Comparison of ENCODE assay signal across 23 cellular contexts in the genomic region with DNA sequence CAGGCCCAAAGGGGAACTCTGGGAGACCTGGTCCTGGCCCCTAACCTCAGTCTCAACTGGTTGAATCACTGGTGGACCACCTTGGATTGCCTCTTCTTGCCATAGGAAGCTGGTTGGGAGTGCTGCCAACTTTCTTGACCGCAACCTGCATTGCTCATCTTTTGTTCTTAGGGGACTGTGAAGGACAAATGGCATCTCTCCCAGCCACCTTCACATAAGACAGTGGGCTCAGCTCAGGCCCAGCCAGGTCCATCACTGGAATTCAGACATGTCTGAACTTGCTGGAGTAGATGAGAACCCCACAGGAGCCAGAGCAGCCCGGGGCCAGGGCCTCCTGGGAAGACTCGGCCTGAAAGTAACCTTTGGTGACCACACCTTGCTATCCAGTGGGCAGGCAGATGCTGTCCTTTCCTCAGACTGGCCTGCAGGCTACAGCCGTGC. TPM values are rescaled to one million over a fixed set of nuclear protein-coding genes. Genes with fewer than 3 reads are reported as not detected.
DNase-seq lines count a peak whose midpoint lies in the region; ATAC-seq, FAIRE-seq and TF ChIP-seq lines count a peak whose summit lies in the region.
"Had no signal": no experiment of that assay in that cellular context is flagged by ENCODE, and none has a peak within 500 bp of the region (broad histone marks: within the 10 kb centered on the region; RNA-seq: fewer than 3 reads in every experiment).

No MANE protein-coding gene starts in this region.

- TF ChIP-seq CTCF in PC-3 (conservative IDR thresholded peaks at IDR 0.05; ENCODE audit: low read depth, low read length) (no peak), MCF 10A (IDR thresholded peaks at IDR 0.05; ENCODE audit: unreplicated experiment) (no peak), keratinocyte (optimal IDR thresholded peaks at IDR 0.05 in 1 of 3, IDR thresholded peaks at IDR 0.05 in 1 of 3, conservative IDR thresholded peaks at IDR 0.05 in 1 of 3; ENCODE audit: extremely low read depth in 1 of 3, insufficient read depth in 2 of 3, low read length in 3 of 3) (no peak)

- H3K27ac Mint-ChIP-seq in MCF 10A (ENCODE audit: low read depth, unreplicated experiment): peak overlapping the region; percentile 67
- H3K27ac Mint-ChIP-seq: activated T-helper 17 cell treated with anti-CD3 and anti-CD28 coated beads, Interleukin-2, amount 50 U/mL, for 72 hours; natural killer cell had no signal

- no peak overlapping the region for H3K4me3 ChIP-seq in PC-3 (ENCODE audit: low read length)
- peak overlapping the region in 1 of 3 experiments; percentile 20 for H3K4me3 ChIP-seq in keratinocyte (ENCODE audit: control insufficient read depth in 2 of 3, extremely low read depth in 1 of 3, insufficient read depth in 2 of 3, low read depth in 1 of 3, low read length in 3 of 3)
- H3K4me3 ChIP-seq: HAP-1, right atrium auricular region, uterus had no signal

- H3K27ac ChIP-seq in PC-3 (ENCODE audit: low read length): peak overlapping the region; percentile 94
- H3K27ac ChIP-seq in keratinocyte (ENCODE audit: control insufficient read depth, insufficient read depth, low read length): peak overlapping the region; percentile 80
- H3K27ac ChIP-seq: right atrium auricular region, uterus had no signal

- CTCF ChIA-PET in PC-3 (lab: Charles Lee) (no interaction called here), MCF 10A (lab: Yijun Ruan, JAX) (interaction anchor here (0.6 to 0.7 kb wide), 2 partner anchors 30 to 265 kb away, joined by 3 read pairs; no protein-coding TSS in a partner anchor)

- no peaks in the 10 kb centered on the region for H3K9me2 ChIP-seq in PC-3 (replicated peaks; ENCODE audit: low read length)

- H3K27me3 ChIP-seq in PC-3 (ENCODE audit: low read length) (no peaks in the 10 kb centered on the region), keratinocyte (ENCODE audit: control insufficient read depth, extremely low read depth, insufficient read depth, low read length) (no peaks in the 10 kb centered on the region)
- H3K27me3 ChIP-seq: right atrium auricular region, uterus had no signal

- H3K4me2 ChIP-seq in PC-3 (ENCODE audit: low read length): peak overlapping the region; percentile 56
- peak overlapping the region; percentile 82 for H3K4me2 ChIP-seq in keratinocyte (ENCODE audit: control insufficient read depth, extremely low read depth, insufficient read depth, low read depth, low read length)

- intact Hi-C loops in PC-3 (cut with micrococcal nuclease): no loop called here
- intact Hi-C loops in MCF 10A (cut with micrococcal nuclease): no loop called here

- ATAC-seq in PC-3: peak; percentile 21
- ATAC-seq in GM18858 (IDR thresholded peaks at IDR 0.05; ENCODE audit: unreplicated experiment): no peak
- no peak for ATAC-seq in GM18870 (IDR thresholded peaks at IDR 0.05; ENCODE audit: unreplicated experiment)
- no peak for ATAC-seq in GM18519 (IDR thresholded peaks at IDR 0.05; ENCODE audit: low FRiP score, unreplicated experiment)
- ATAC-seq: activated T-helper 17 cell treated with anti-CD3 and anti-CD28 coated beads, Interleukin-2, amount 50 U/mL, for 72 hours; left colon; natural killer cell had no signal

- H4K20me1 ChIP-seq in PC-3 (ENCODE audit: low read length) (no peaks in the 10 kb centered on the region), keratinocyte (ENCODE audit: control insufficient read depth, extremely low read depth, insufficient read depth, low read length) (peaks cover 8% of the 10 kb centered on the region)

- DNase-seq in EH (ENCODE audit: low read depth): peak; percentile 44
- DNase-seq in PC-3: peak; percentile 98
- DNase-seq in MCF 10A (ENCODE audit: unreplicated experiment): peak; percentile 96
- DNase-seq in keratinocyte (ENCODE audit: low read depth, low spot score): peak; percentile 99
- DNase-seq in NCI-H187 (lab: John Stamatoyannopoulos, UW): no peak
- DNase-seq: activated CD4-positive, alpha-beta T cell treated with anti-CD3 and anti-CD28 coated beads, Interleukin-2, amount 50 U/mL, for 48 hours; AML-193; aorta; DMS79; effector CD8-positive, alpha-beta T cell; left colon; natural killer cell; NCI-H1092; NCI-H524 treated with DMSO at 0.1 percent for 48 hours; stimulated activated naive CD4-positive, alpha-beta T cell; T-helper 9 cell; uterus had no signal

- H2AFZ ChIP-seq in PC-3 (ENCODE audit: low read length) (no peak overlapping the region), keratinocyte (ENCODE audit: control insufficient read depth, low read length) (no peak overlapping the region)

- H3K79me2 ChIP-seq in PC-3 (ENCODE audit: low read length) (peaks cover 88% of the 10 kb centered on the region), keratinocyte (ENCODE audit: control insufficient read depth, insufficient read depth, low read length) (peaks cover 67% of the 10 kb centered on the region)

- H3K9ac ChIP-seq in PC-3 (ENCODE audit: low read length) (peak overlapping the region; percentile 64), keratinocyte (ENCODE audit: control insufficient read depth, extremely low read depth, insufficient read depth, low read length) (peak overlapping the region; percentile 47)

- H3K9me3 Mint-ChIP-seq in MCF 10A (ENCODE audit: unreplicated experiment): no peaks in the 10 kb centered on the region
- H3K9me3 Mint-ChIP-seq: activated T-helper 17 cell treated with anti-CD3 and anti-CD28 coated beads, Interleukin-2, amount 50 U/mL, for 72 hours; natural killer cell had no signal

- peak; percentile 87 for FAIRE-seq in keratinocyte (lab: Jason Lieb, UNC)

- H3K4me3 Mint-ChIP-seq in MCF 10A (ENCODE audit: unreplicated experiment): no peak overlapping the region
- H3K4me3 Mint-ChIP-seq: activated T-helper 17 cell treated with anti-CD3 and anti-CD28 coated beads, Interleukin-2, amount 50 U/mL, for 72 hours; natural killer cell had no signal

- dilution Hi-C loops in keratinocyte (cut with MboI; ENCODE audit: extremely low pct_ligation_motif_present, low sequenced_read_pairs): no loop called here

- peaks cover 39% of the 10 kb centered on the region for H3K4me1 Mint-ChIP-seq in MCF 10A (ENCODE audit: insufficient read depth, unreplicated experiment)

- BruUV-seq in PC-3 (replicated peaks; lab: Mats Ljungman, UMichigan): no TSS peak
- no TSS peak for BruUV-seq in MCF 10A (replicated peaks; lab: Mats Ljungman, UMichigan)

- no peaks in the 10 kb centered on the region for H3K27me3 Mint-ChIP-seq in MCF 10A (ENCODE audit: insufficient read depth, unreplicated experiment)

- peaks cover 6% of the 10 kb centered on the region; the same call in 1 of the 2 replicates for H3K36me3 ChIP-seq in PC-3 (ENCODE audit: low read depth, low read length)
- peaks cover 3 to 28% of the 10 kb centered on the region in 2 experiments for H3K36me3 ChIP-seq in keratinocyte (ENCODE audit: control insufficient read depth in 2 of 2, extremely low read depth in 1 of 2, insufficient read depth in 2 of 2, low read length in 2 of 2)
- H3K36me3 ChIP-seq: HAP-1, right atrium auricular region, uterus had no signal

- no peaks in the 10 kb centered on the region for H3K9me3 ChIP-seq in PC-3 (ENCODE audit: low read length)
- no peaks in the 10 kb centered on the region for H3K9me3 ChIP-seq in keratinocyte (ENCODE audit: control insufficient read depth, low read depth, low read length)
- H3K9me3 ChIP-seq: HAP-1, right atrium auricular region, uterus had no signal

- H3K4me1 ChIP-seq in PC-3 (ENCODE audit: insufficient read depth, low read length) (peaks cover 71% of the 10 kb centered on the region), keratinocyte (ENCODE audit: control insufficient read depth, extremely low read depth, insufficient read depth, low read length) (peaks cover 53% of the 10 kb centered on the region)
- H3K4me1 ChIP-seq: uterus had no signal

- peaks cover 9% of the 10 kb centered on the region for H3K36me3 Mint-ChIP-seq in MCF 10A (ENCODE audit: insufficient read depth, unreplicated experiment)
- H3K36me3 Mint-ChIP-seq: natural killer cell had no signal

- POLR2A ChIA-PET in PC-3 (lab: Charles Lee; ENCODE audit: unreplicated experiment): no interaction called here
- POLR2A ChIA-PET in MCF 10A (lab: Yijun Ruan, JAX): interaction anchor here (5.3 kb wide), 1 partner anchor 19 kb away, joined by 51 read pairs; a partner anchor contains a TSS

- peaks cover 8% of the 10 kb centered on the region for H3K9me1 ChIP-seq in keratinocyte (ENCODE audit: control insufficient read depth, extremely low read depth, insufficient read depth, low read length)

- peaks cover 16% of the 10 kb centered on the region for H3F3A ChIP-seq in PC-3 (ENCODE audit: low read length, unreplicated experiment)

RNA-seq across cellular contexts. Expression of a gene that starts 18.8 kb away (rescaled TPM):
- total RNA-seq in PC-3 (2014; rRNA removed): 118 and 130 TPM in 2 replicates
- total RNA-seq in MCF 10A (2022): 21.7 and 26.0 TPM in 2 replicates
- polyA plus RNA-seq in keratinocyte: 43.8 to 50.0 TPM (median 47.1 TPM) in 3 replicates
- polyA plus RNA-seq in keratinocyte (2011; ENCODE audit: low read depth): 3.1 TPM
- polyA plus RNA-seq in keratinocyte (2011; cell fraction: cytosol; rRNA removed): 29.8 and 33.5 TPM in 2 replicates
- 49.0 and 54.2 TPM in 2 replicates for polyA plus RNA-seq in keratinocyte (2011; cell fraction: nucleus; rRNA removed)
- polyA plus RNA-seq in keratinocyte (2012; ENCODE audit: low replicate concordance): 12.0 and 33.5 TPM in 2 replicates
- 32.3 to 42.4 TPM (median 41.9 TPM) in 3 replicates for polyA minus RNA-seq in keratinocyte
- polyA minus RNA-seq in keratinocyte (2011; cell fraction: cytosol; rRNA and poly(A)+ RNA removed): 39.5 TPM
- 32.8 and 46.5 TPM in 2 replicates for polyA minus RNA-seq in keratinocyte (2011; cell fraction: nucleus; rRNA and poly(A)+ RNA removed)

RNA-seq across cellular contexts. Expression of a gene that starts 35.8 kb away (rescaled TPM):
- total RNA-seq in PC-3 (2014; rRNA removed) (96.1 and 97.6 TPM in 2 replicates), MCF 10A (2022) (44.1 and 63.3 TPM in 2 replicates)
- 41.9 to 47.1 TPM (median 43.4 TPM) in 3 replicates for polyA plus RNA-seq in keratinocyte
- polyA plus RNA-seq in keratinocyte (2011; ENCODE audit: low read depth): 49.8 TPM
- polyA plus RNA-seq in keratinocyte (2011; cell fraction: cytosol; rRNA removed): 34.4 and 47.7 TPM in 2 replicates
- polyA plus RNA-seq in keratinocyte (2011; cell fraction: nucleus; rRNA removed): 20.4 and 25.9 TPM in 2 replicates
- polyA plus RNA-seq in keratinocyte (2012; ENCODE audit: low replicate concordance): 21.6 and 37.5 TPM in 2 replicates
- polyA minus RNA-seq in keratinocyte: 7.3 to 20.1 TPM (median 19.1 TPM) in 3 replicates
- polyA minus RNA-seq in keratinocyte (2011; cell fraction: cytosol; rRNA and poly(A)+ RNA removed): 31.7 TPM
- polyA minus RNA-seq in keratinocyte (2011; cell fraction: nucleus; rRNA and poly(A)+ RNA removed): 1.5 and 6.3 TPM in 2 replicates

RNA-seq across cellular contexts. Expression of a gene that starts 35.9 kb away (rescaled TPM):
- total RNA-seq in PC-3 (2014; rRNA removed) (187 and 436 TPM in 2 replicates), MCF 10A (2022) (46.7 and 49.5 TPM in 2 replicates)
- polyA plus RNA-seq in keratinocyte: 7.1 to 14.3 TPM (median 8.3 TPM) in 3 replicates
- 21.4 TPM for polyA plus RNA-seq in keratinocyte (2011; ENCODE audit: low read depth)
- polyA plus RNA-seq in keratinocyte (2011; cell fraction: cytosol; rRNA removed): 10.2 and 12.3 TPM in 2 replicates
- polyA plus RNA-seq in keratinocyte (2011; cell fraction: nucleus; rRNA removed): 23.6 and 25.3 TPM in 2 replicates
- 24.5 and 29.2 TPM in 2 replicates for polyA plus RNA-seq in keratinocyte (2012; ENCODE audit: low replicate concordance)
- polyA minus RNA-seq in keratinocyte: 3.9 to 16.3 TPM (median 9.0 TPM) in 3 replicates
- 13.4 TPM for polyA minus RNA-seq in keratinocyte (2011; cell fraction: cytosol; rRNA and poly(A)+ RNA removed)
- 25.6 and 29.1 TPM in 2 replicates for polyA minus RNA-seq in keratinocyte (2011; cell fraction: nucleus; rRNA and poly(A)+ RNA removed)

Comparison
In these comparisons a context has a peak if more than half of its experiments do, and no peak if none do; other contexts are left out.
1. DNase-seq: peak in EH (single experiment), PC-3 (single experiment), MCF 10A (single experiment) and keratinocyte (single experiment); none in NCI-H187 (0 of 2).